1 cellular context compared by ENCODE assay signal in the genomic region with DNA sequence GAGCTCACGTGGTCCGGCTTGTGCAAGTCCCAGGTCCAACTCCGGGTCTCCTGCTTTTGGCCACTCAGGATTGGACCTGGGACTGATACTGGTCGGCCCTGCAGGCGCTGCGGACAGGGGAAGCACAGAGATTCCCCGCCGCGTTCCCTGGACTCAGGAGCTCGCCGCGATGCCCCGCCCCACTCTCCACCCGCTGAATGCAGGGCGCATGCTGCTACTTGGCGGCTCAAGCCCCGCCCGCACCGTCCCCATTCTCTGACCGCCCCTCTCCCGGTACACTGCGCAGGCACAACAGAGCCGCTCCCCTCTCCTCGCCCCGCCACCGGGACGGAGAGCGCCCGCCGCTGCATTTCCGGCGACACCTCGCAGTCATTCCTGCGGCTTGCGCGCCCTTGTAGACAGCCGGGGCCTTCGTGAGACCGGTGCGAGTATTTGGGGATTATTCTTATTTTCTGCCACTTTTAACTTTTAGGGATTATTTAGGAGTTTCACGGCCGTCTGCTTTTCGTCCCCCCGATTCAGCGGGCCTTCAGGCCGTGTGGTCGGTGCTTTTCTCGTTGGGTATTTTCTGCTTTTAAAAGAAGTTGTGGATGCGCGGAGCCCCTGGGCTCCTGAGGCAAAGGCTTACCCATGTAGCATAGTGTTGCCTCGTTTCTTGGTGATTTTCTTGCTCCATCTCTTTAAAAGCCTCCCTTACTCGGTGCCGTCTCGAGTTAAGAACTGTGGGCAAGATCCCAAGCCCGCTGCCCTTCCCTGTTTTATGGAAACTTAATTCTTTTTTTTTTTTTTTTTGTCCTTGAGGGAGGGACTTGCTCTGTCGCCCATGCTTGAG.
TF ChIP-seq lines count a peak whose summit lies in the region.

A gene (plus strand): TSS at position 251 of the 832 bp plus-strand sequence. CDS start 1,544 bp downstream, outside the sequence.

TF ChIP-seq in K562, 482 proteins besides CTCF, POLR2A, EP300 and RAD21 (continued from another document):
- TF ChIP-seq, protein P1, sequence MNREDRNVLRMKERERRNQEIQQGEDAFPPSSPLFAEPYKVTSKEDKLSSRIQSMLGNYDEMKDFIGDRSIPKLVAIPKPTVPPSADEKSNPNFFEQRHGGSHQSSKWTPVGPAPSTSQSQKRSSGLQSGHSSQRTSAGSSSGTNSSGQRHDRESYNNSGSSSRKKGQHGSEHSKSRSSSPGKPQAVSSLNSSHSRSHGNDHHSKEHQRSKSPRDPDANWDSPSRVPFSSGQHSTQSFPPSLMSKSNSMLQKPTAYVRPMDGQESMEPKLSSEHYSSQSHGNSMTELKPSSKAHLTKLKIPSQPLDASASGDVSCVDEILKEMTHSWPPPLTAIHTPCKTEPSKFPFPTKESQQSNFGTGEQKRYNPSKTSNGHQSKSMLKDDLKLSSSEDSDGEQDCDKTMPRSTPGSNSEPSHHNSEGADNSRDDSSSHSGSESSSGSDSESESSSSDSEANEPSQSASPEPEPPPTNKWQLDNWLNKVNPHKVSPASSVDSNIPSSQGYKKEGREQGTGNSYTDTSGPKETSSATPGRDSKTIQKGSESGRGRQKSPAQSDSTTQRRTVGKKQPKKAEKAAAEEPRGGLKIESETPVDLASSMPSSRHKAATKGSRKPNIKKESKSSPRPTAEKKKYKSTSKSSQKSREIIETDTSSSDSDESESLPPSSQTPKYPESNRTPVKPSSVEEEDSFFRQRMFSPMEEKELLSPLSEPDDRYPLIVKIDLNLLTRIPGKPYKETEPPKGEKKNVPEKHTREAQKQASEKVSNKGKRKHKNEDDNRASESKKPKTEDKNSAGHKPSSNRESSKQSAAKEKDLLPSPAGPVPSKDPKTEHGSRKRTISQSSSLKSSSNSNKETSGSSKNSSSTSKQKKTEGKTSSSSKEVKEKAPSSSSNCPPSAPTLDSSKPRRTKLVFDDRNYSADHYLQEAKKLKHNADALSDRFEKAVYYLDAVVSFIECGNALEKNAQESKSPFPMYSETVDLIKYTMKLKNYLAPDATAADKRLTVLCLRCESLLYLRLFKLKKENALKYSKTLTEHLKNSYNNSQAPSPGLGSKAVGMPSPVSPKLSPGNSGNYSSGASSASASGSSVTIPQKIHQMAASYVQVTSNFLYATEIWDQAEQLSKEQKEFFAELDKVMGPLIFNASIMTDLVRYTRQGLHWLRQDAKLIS (CRISPR knock-in tag; IDR thresholded peaks at IDR 0.05): peak; percentile 64; the same call in 1 of the 2 replicates
- TF ChIP-seq L3MBTL2 (IDR thresholded peaks at IDR 0.05): peak; percentile 86
